In genomic region chr11:95948637-95949036, GRCh38 we compare ENCODE assay signal across 34 cellular contexts.
"Had no signal": no experiment of that assay in that cellular context is flagged by ENCODE, and none has a peak within 500 bp of the region (broad histone marks: within the 10 kb centered on the region; RNA-seq: fewer than 3 reads in every experiment).

No MANE protein-coding gene starts in this region.

- DNase-seq: Karpas-422, Kasumi-1, KG1, MG63, MM.1S, MV-4-11, NCI-H1048, NCI-H1092, NCI-H1092 treated with DMSO at 0.1 percent for 48 hours, NCI-H1105, NCI-H1105 treated with DMSO at 0.1 percent for 48 hours, NCI-H1417, NCI-H1417 treated with DMSO at 0.1 percent for 48 hours, NCI-H1436, NCI-H1436 treated with DMSO at 0.1 percent for 48 hours, NCI-H146, NCI-H1694, NCI-H1694 treated with DMSO at 0.1 percent for 48 hours, NCI-H187, NCI-H187 treated with DMSO at 0.1 percent for 48 hours, NCI-H1930, NCI-H2029, NCI-H2029 treated with DMSO at 0.1 percent for 48 hours, NCI-H2081, NCI-H2081 treated with DMSO at 0.1 percent for 48 hours, NCI-H2107, NCI-H2171, NCI-H2171 treated with DMSO at 0.1 percent for 48 hours, NCI-H2227 treated with DMSO at 0.1 percent for 48 hours, NCI-H226, NCI-H345, NCI-H446, NCI-H446 treated with DMSO at 0.1 percent for 48 hours had no signal

- H3K36me3 ChIP-seq: MG63 had no signal

- H3K27ac ChIP-seq: KMS-11 had no signal

- H3K4me2 ChIP-seq: KMS-11 had no signal

- H3K4me3 ChIP-seq: MG63 had no signal

- H3K9ac ChIP-seq: KMS-11 had no signal

- H3K27me3 ChIP-seq: MG63 had no signal
